Comparison of ENCODE assay signal across 26 cellular contexts in genomic region chr20:58002901-58003300, GRCh38.
"Had no signal": no experiment of that assay in that cellular context is flagged by ENCODE, and none has a peak within 500 bp of the region (broad histone marks: within the 10 kb centered on the region; RNA-seq: fewer than 3 reads in every experiment).

No MANE protein-coding gene starts in this region.

- ATAC-seq: naive thymus-derived CD4-positive, alpha-beta T cell; natural killer cell; psoas muscle; right cardiac atrium; right lobe of liver; stimulated activated memory B cell treated with anti-CD40 and anti-IgM and Interleukin-4, amounts not matched to agents 10 μg/mL and 1 μg/mL and 100 μg/mL, for 72 hours; stimulated activated naive CD8-positive, alpha-beta T cell treated with anti-CD3 and anti-CD28 coated beads, Interleukin-15, amount 100 ng/mL, for 72 hours; stimulated activated naive CD8-positive, alpha-beta T cell treated with anti-CD3 and anti-CD28 coated beads, Interleukin-15, Interleukin-2, amounts not matched to agents 100 U/mL and 50 U/mL, for 24 hours; upper lobe of right lung had no signal

- H3K27me3 ChIP-seq: right lobe of liver, suprapubic skin, testis, tibial artery, transverse colon, upper lobe of right lung, uterus had no signal

- H3K27ac ChIP-seq: neutrophil, parathyroid adenoma, psoas muscle, right lobe of liver, skin epidermis, spleen, suprapubic skin, testis, tibial artery, transverse colon, upper lobe of right lung, uterus had no signal

- H3K36me3 ChIP-seq: neutrophil, right lobe of liver, spleen, suprapubic skin, tibial artery, transverse colon, upper lobe of right lung, uterus had no signal

- H3K4me3 ChIP-seq: psoas muscle, right lobe of liver, skin epidermis, smooth muscle cell, spleen, suprapubic skin, testis, tibial artery, transverse colon, upper lobe of right lung, uterus had no signal

- H3K9me3 ChIP-seq: neutrophil, psoas muscle, right lobe of liver, spleen, suprapubic skin, testis, tibial artery, transverse colon, upper lobe of right lung, uterus had no signal

- H3K4me1 ChIP-seq: parathyroid adenoma, right lobe of liver, uterus had no signal

- DNase-seq: naive thymus-derived CD4-positive, alpha-beta T cell; natural killer cell; nucleus accumbens; psoas muscle; right cardiac atrium; right lobe of liver; stimulated activated CD4-positive, alpha-beta T cell treated with anti-CD3 and anti-CD28 coated beads, Interleukin-12 subunit alpha, Interleukin-12 subunit beta, amount 100 ng/mL, for 4 hours; stimulated activated CD4-positive, alpha-beta T cell treated with anti-CD3 and anti-CD28 coated beads, Interleukin-1b, Interleukin-23, amount 100 ng/mL, for 48 hours; stimulated activated CD4-positive, alpha-beta T cell treated with anti-CD3 and anti-CD28 coated beads, Interleukin-4, amount 100 ng/mL, for 1 hour; stimulated activated CD4-positive, alpha-beta T cell treated with anti-CD3 and anti-CD28 coated beads, Interleukin-4, amount 100 ng/mL, for 4 hours; stimulated activated CD8-positive, alpha-beta memory T cell treated with anti-CD3 and anti-CD28 coated beads, Interleukin-4, amount 100 ng/mL, for 48 hours; stimulated activated naive CD4-positive, alpha-beta T cell; stimulated activated naive CD8-positive, alpha-beta T cell treated with anti-CD3 and anti-CD28 coated beads, Interleukin-15, amount 100 ng/mL, for 72 hours; stimulated activated naive CD8-positive, alpha-beta T cell treated with anti-CD3 and anti-CD28 coated beads, Interleukin-15, Interleukin-2, amounts not matched to agents 100 U/mL and 50 U/mL, for 24 hours; transverse colon; upper lobe of right lung; uterus had no signal
